Comparison of ENCODE assay signal across 12 cellular contexts in the genomic region with DNA sequence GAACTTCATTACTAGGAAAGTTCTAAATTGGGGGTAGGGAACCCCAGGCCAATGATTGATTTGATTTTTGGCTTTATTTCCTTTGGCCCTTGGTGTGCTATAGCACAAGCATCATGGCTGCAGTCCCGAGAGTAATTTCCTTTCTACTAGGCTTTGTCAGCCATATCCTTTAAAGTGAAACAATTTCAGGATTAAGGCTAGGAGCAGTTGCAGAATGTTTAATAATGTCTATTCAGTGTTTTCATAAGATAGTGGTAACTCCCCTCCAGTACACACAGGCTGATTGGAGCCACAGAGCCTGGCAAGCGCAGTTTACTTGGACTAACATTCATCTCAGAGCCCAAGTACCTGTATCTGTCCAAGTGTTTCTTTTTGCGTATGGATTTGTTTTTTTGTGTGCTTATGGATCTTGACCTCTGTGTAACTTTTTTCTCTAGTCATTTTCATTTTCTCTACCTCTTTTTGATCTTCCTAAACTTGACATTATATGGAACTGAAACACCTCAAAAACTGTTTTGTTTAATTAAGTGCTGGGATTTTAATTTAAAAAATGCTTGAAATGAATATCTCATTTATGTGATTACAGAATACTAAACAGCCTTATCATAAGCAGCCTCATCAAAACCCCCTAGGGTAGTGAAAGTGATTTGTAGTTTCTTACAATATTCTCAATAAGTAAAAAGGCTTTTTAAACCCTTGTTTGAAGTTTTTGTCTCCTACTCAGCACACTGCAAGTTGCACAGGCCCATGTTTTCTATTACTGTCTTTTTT. TPM values are rescaled to one million over a fixed set of nuclear protein-coding genes. Genes with fewer than 3 reads are reported as not detected.
A peak's percentile ranks its signal among the peaks of the same experiment; 100 is the strongest.
DNase-seq lines count a peak whose midpoint lies in the region; ATAC-seq and TF ChIP-seq lines count a peak whose summit lies in the region.
"Had no signal": no experiment of that assay in that cellular context is flagged by ENCODE, and none has a peak within 500 bp of the region (broad histone marks: within the 10 kb centered on the region; RNA-seq: fewer than 3 reads in every experiment).

No MANE protein-coding gene starts in this region.

- H3K4me1 ChIP-seq in heart right ventricle (peaks cover 0 to 76% (median 43%) of the 10 kb centered on the region in 9 donors), subcutaneous abdominal adipose tissue (ENCODE audit: control insufficient read depth in 5 of 5, insufficient read depth in 5 of 5, low read length in 5 of 5) (peaks cover 0 to 26% (median 5%) of the 10 kb centered on the region in 5 donors)
- H3K4me1 ChIP-seq: parathyroid adenoma had no signal

- DNase-seq in heart right ventricle (no peak), cardiac septum (ENCODE audit: low spot score) (no peak), left lobe of liver (ENCODE audit: low spot score) (no peak), NCI-H510A (lab: John Stamatoyannopoulos, UW) (no peak), NCI-H345 (lab: John Stamatoyannopoulos, UW) (no peak)
- no peak for DNase-seq in activated naive CD4-positive, alpha-beta T cell treated with anti-CD3 and anti-CD28 coated beads, Interleukin-2, amount 50 U/mL, for 72 hours (ENCODE audit: low spot score in 2 of 2)
- DNase-seq: activated CD4-positive, alpha-beta T cell treated with anti-CD3 and anti-CD28 coated beads for 48 hours; stimulated activated CD4-positive, alpha-beta T cell treated with anti-CD3 and anti-CD28 coated beads, Interleukin-4, amount 100 ng/mL, for 24 hours had no signal

- intact Hi-C loops in heart right ventricle (cut with DNase I) (loop anchor here in 7 of 10 donors (5.0 to 10.0 kb wide), 6 partner anchors 34 to 283 kb away; partner anchors contain the start of gene TBC1D19 (in 1 of the 7)), cardiac septum (cut with DNase I) (no loop called here)

- no peaks in the 10 kb centered on the region for H3K9me3 ChIP-seq in heart right ventricle
- H3K9me3 ChIP-seq in subcutaneous abdominal adipose tissue (ENCODE audit: control insufficient read depth in 5 of 5, low read length in 5 of 5), result no peaks in the 10 kb centered on the region

- H3K4me3 ChIP-seq in heart right ventricle (peak overlapping the region in 1 of 10 donors; percentile 18), subcutaneous abdominal adipose tissue (ENCODE audit: low read depth in 1 of 5, low read length in 5 of 5) (peak overlapping the region in 1 of 5 donors; percentile 8)

- WGBS in heart right ventricle, 2 donors, result 54 to 56% methylated on average over 3 of the region's 3 CpGs

- H3K9me3 Mint-ChIP-seq in activated naive CD4-positive, alpha-beta T cell treated with anti-CD3 and anti-CD28 coated beads, Interleukin-2, amount 50 U/mL, for 72 hours, result no peaks in the 10 kb centered on the region

- H3K36me3 ChIP-seq in heart right ventricle (no peaks in the 10 kb centered on the region), subcutaneous abdominal adipose tissue (ENCODE audit: control insufficient read depth in 5 of 5, insufficient read depth in 5 of 5, low read length in 5 of 5) (peaks cover 0 to 2% (median 0%) of the 10 kb centered on the region in 5 donors)

- H3K27me3 ChIP-seq in heart right ventricle (no peaks in the 10 kb centered on the region), subcutaneous abdominal adipose tissue (ENCODE audit: control insufficient read depth in 5 of 5, insufficient read depth in 4 of 5, low read length in 5 of 5) (no peaks in the 10 kb centered on the region)

- peak overlapping the region in 7 of 10 donors; percentile 13 to 73 (median 30) for H3K27ac ChIP-seq in heart right ventricle
- H3K27ac ChIP-seq in subcutaneous abdominal adipose tissue (ENCODE audit: low read depth, low read length), result peak overlapping the region; percentile 34
- H3K27ac ChIP-seq: parathyroid adenoma, RWPE1 had no signal

- ATAC-seq in heart right ventricle, result peak in 6 of 8 donors; percentile 25 to 66 (median 60)
- ATAC-seq in activated naive CD4-positive, alpha-beta T cell treated with anti-CD3 and anti-CD28 coated beads, Interleukin-2, amount 50 U/mL, for 72 hours, result peak; percentile 16 to 49
- ATAC-seq in left lobe of liver, result peak; percentile 43
- no peak for ATAC-seq in GM21360 (IDR thresholded peaks at IDR 0.05; ENCODE audit: unreplicated experiment)

- no peak for TF ChIP-seq CTCF in heart right ventricle (IDR thresholded peaks at IDR 0.05)

- peak overlapping the region in 2 of 5 donors; percentile 18 to 56 for H3K9ac ChIP-seq in subcutaneous abdominal adipose tissue (ENCODE audit: low read length in 5 of 5)
- H3K9ac ChIP-seq: parathyroid adenoma had no signal

- H3K36me3 Mint-ChIP-seq in activated naive CD4-positive, alpha-beta T cell treated with anti-CD3 and anti-CD28 coated beads, Interleukin-2, amount 50 U/mL, for 72 hours, result peaks cover 0 to 6% of the 10 kb centered on the region in 2 donors

- peak overlapping the region; percentile 22 to 77 for H3K27ac Mint-ChIP-seq in activated naive CD4-positive, alpha-beta T cell treated with anti-CD3 and anti-CD28 coated beads, Interleukin-2, amount 50 U/mL, for 72 hours

RNA-seq across cellular contexts. Expression of gene STIM2, which starts 7.5 kb away (rescaled TPM):
- 10 to 100 TPM in 5 of 10 donors, 1 to 10 TPM in 5; 6.5 to 13.5 (median 9.6) TPM for total RNA-seq in heart right ventricle
- 10 to 100 TPM in 1 of 2 donors, 1 to 10 TPM in 1; 5.2 to 11.0 TPM for polyA plus RNA-seq in heart right ventricle
- total RNA-seq in cardiac septum, result 10.1 TPM
- total RNA-seq in activated naive CD4-positive, alpha-beta T cell treated with anti-CD3 and anti-CD28 coated beads, Interleukin-2, amount 50 U/mL, for 72 hours, result 10 to 100 TPM; 43.0 to 49.1 TPM
- 12.8 TPM for total RNA-seq in left lobe of liver
